23 cellular contexts compared by ENCODE assay signal in genomic region chr9:108080285-108080684, GRCh38.
DNase-seq lines count a peak whose midpoint lies in the region; ATAC-seq, FAIRE-seq and TF ChIP-seq lines count a peak whose summit lies in the region.
"Had no signal": no experiment of that assay in that cellular context is flagged by ENCODE, and none has a peak within 500 bp of the region (broad histone marks: within the 10 kb centered on the region; RNA-seq: fewer than 3 reads in every experiment).

No MANE protein-coding gene starts in this region.

- H3K9me3 ChIP-seq in left ventricle myocardium inferior (replicated peaks) (no peaks in the 10 kb centered on the region), H1 (ENCODE audit: insufficient read depth in 2 of 2, low read depth in 1 of 2, low read length in 1 of 2) (no peaks in the 10 kb centered on the region)
- H3K9me3 ChIP-seq: A549, Caco-2 had no signal

- no peaks in the 10 kb centered on the region for H4K20me1 ChIP-seq in KMS-11 (ENCODE audit: insufficient read depth)
- no peaks in the 10 kb centered on the region for H4K20me1 ChIP-seq in H1 (replicated peaks in 1 of 2; ENCODE audit: control insufficient read depth in 1 of 2, insufficient read depth in 2 of 2, low read length in 2 of 2)
- H4K20me1 ChIP-seq: BLaER1 treated with 17β-estradiol and CSF1 and Interleukin-3, amounts not matched to agents 10 nM and 100 nM had no signal

- no peak overlapping the region for H3K4ac ChIP-seq in H1 (replicated peaks; ENCODE audit: insufficient read length, low read depth, low read length)

- TF ChIP-seq POLR2A in H1 (IDR thresholded peaks at IDR 0.05; ENCODE audit: control extremely low read depth in 1 of 2, low read depth in 2 of 2, low read length in 2 of 2), result no peak

- intact Hi-C loops in Right ventricle myocardium inferior (cut with DNase I) (no loop called here), cardiac septum (cut with DNase I) (no loop called here), left ventricle myocardium inferior (cut with micrococcal nuclease) (no loop called here), left cardiac atrium (cut with DNase I) (no loop called here)

- no peak overlapping the region for H3K18ac ChIP-seq in H1 (ENCODE audit: extremely low read depth, low read length)

- no peak overlapping the region for H3K56ac ChIP-seq in H1 (replicated peaks; ENCODE audit: insufficient read length, low read depth, low read length)

- H2BK5ac ChIP-seq in H1 (ENCODE audit: low read depth, low read length), result no peak overlapping the region

- POLR2A ChIA-PET in H1 (lab: Charles Lee; ENCODE audit: partially characterized antibody), result no interaction called here

- no peak overlapping the region for H2BK15ac ChIP-seq in H1 (ENCODE audit: low read length)

- no peaks in the 10 kb centered on the region for H3K36me3 ChIP-seq in left ventricle myocardium inferior
- no peaks in the 10 kb centered on the region for H3K36me3 ChIP-seq in KMS-11 (ENCODE audit: insufficient read depth)
- H3K36me3 ChIP-seq in H1 (ENCODE audit: control insufficient read depth in 2 of 4, insufficient read depth in 4 of 4, low read length in 3 of 4), result no peaks in the 10 kb centered on the region
- H3K36me3 ChIP-seq: BLaER1 treated with 17β-estradiol and CSF1 and Interleukin-3, amounts not matched to agents 10 nM and 100 nM had no signal

- no peak overlapping the region for H2AK5ac ChIP-seq in H1 (ENCODE audit: low read depth, low read length)

- no peaks in the 10 kb centered on the region for H3K79me2 ChIP-seq in KMS-11 (ENCODE audit: insufficient read depth, low read depth)
- H3K79me2 ChIP-seq in H1 (ENCODE audit: control insufficient read depth in 1 of 2, insufficient read depth in 2 of 2, low read length in 2 of 2), result no peaks in the 10 kb centered on the region

- TF ChIP-seq EP300 in H1 (IDR thresholded peaks at IDR 0.05; ENCODE audit: borderline replicate concordance in 1 of 2, low read depth in 2 of 2, low read length in 2 of 2), result no peak

- 0 out of 2 replicates have a peak overlapping the region, but pooled peaks have one; percentile 29 for H2BK12ac ChIP-seq in H1 (ENCODE audit: low read depth, low read length)

- H3K9ac ChIP-seq in KMS-11 (no peak overlapping the region), H1 (replicated peaks in 1 of 4; ENCODE audit: extremely low read depth in 1 of 4, low read depth in 3 of 4, low read length in 3 of 4) (no peak overlapping the region)
- H3K9ac ChIP-seq: BLaER1 treated with 17β-estradiol and CSF1 and Interleukin-3, amounts not matched to agents 10 nM and 100 nM had no signal

- peak overlapping the region; percentile 88; the same call in 1 of the 2 replicates for H3K4me2 ChIP-seq in KMS-11
- H3K4me2 ChIP-seq in H1 (ENCODE audit: insufficient read depth in 1 of 2, low read depth in 2 of 2, low read length in 2 of 2), result no peak overlapping the region
- H3K4me2 ChIP-seq: A549; BLaER1 treated with 17β-estradiol and CSF1 and Interleukin-3, amounts not matched to agents 10 nM and 100 nM had no signal

- no peaks in the 10 kb centered on the region for H3K27me3 ChIP-seq in left ventricle myocardium inferior (ENCODE audit: low read depth)
- H3K27me3 ChIP-seq in KMS-11 (ENCODE audit: insufficient read depth, low read depth), result no peaks in the 10 kb centered on the region
- H3K27me3 ChIP-seq in H1 (replicated peaks in 1 of 4; ENCODE audit: control insufficient read depth in 3 of 4, extremely low read depth in 1 of 4, insufficient read depth in 3 of 4, low read length in 3 of 4), result no peaks in the 10 kb centered on the region; a peak in 1 of 7 replicates
- H3K27me3 ChIP-seq: BLaER1 treated with 17β-estradiol and CSF1 and Interleukin-3, amounts not matched to agents 10 nM and 100 nM had no signal

- no peak overlapping the region for H2AFZ ChIP-seq in KMS-11 (ENCODE audit: low read depth)
- H2AFZ ChIP-seq in H1 (ENCODE audit: low read length), result no peak overlapping the region

- no peak overlapping the region for H3K23ac ChIP-seq in H1 (ENCODE audit: insufficient read length)

- peaks cover 15% of the 10 kb centered on the region for H3K4me1 ChIP-seq in left ventricle myocardium inferior
- H3K4me1 ChIP-seq in KMS-11 (ENCODE audit: low read depth, poor library complexity, severe bottlenecking), result peaks cover 98% of the 10 kb centered on the region
- H3K4me1 ChIP-seq in H1 (replicated peaks in 1 of 4; ENCODE audit: control insufficient read depth in 3 of 4, insufficient read depth in 4 of 4, low read length in 3 of 4), result peaks cover 0 to 6% (median 0%) of the 10 kb centered on the region in 4 experiments; a peak in 1 of 7 replicates
- H3K4me1 ChIP-seq: A549, Caco-2 had no signal

- no peak overlapping the region for H4K91ac ChIP-seq in H1 (replicated peaks; ENCODE audit: insufficient read length, low read length)

- H3K4me3 ChIP-seq in left ventricle myocardium inferior (no peak overlapping the region), KMS-11 (IDR thresholded peaks at IDR 0.05; ENCODE audit: insufficient read depth, low read depth, low read length) (no peak overlapping the region), H1 (ENCODE audit: extremely low read depth in 1 of 4, insufficient read depth in 2 of 4, low read depth in 3 of 4, low read length in 4 of 4) (no peak overlapping the region)
- H3K4me3 ChIP-seq: A549; BLaER1 treated with 17β-estradiol and CSF1 and Interleukin-3, amounts not matched to agents 10 nM and 100 nM had no signal

- FAIRE-seq in H1 (lab: Jason Lieb, UNC), result no peak
- FAIRE-seq: A549, D721Med, G401.6, GM12891, GM19239 had no signal

- no peak overlapping the region for H4K8ac ChIP-seq in H1 (ENCODE audit: extremely low read depth, insufficient read depth, low read length)

- no peak overlapping the region for H3K14ac ChIP-seq in H1 (ENCODE audit: insufficient read length)

- no peak for TF ChIP-seq CTCF in left ventricle myocardium inferior (IDR thresholded peaks at IDR 0.05; ENCODE audit: borderline replicate concordance)
- no peak for TF ChIP-seq CTCF in KMS-11 (conservative IDR thresholded peaks at IDR 0.05; ENCODE audit: low read depth, low read length)
- no peak for TF ChIP-seq CTCF in H1 (IDR thresholded peaks at IDR 0.05; ENCODE audit: control extremely low read depth in 1 of 3, insufficient read depth in 1 of 3, low read depth in 1 of 3, low read length in 3 of 3)

- H2BK20ac ChIP-seq in H1 (ENCODE audit: low read length), result no peak overlapping the region

- WGBS in H1 (ENCODE audit: extremely low coverage in 1 of 2, insufficient coverage in 1 of 2, insufficient read length in 1 of 2, insufficient replicate concordance in 2 of 2, low coverage in 1 of 2, low lambda C conversion rate in 2 of 2, missing lambda C conversion rate in 1 of 2), 2 experiments, result 93% methylated on average over 3 of the region's 3 CpGs; no CpG with 5 or more reads in 1 of the 2 experiments

- DNase-seq in Right ventricle myocardium inferior (ENCODE audit: missing footprints) (no peak), cardiac septum (ENCODE audit: low spot score) (no peak), left ventricle myocardium inferior (peak; percentile 18), left cardiac atrium (no peak), H1 (ENCODE audit: low read depth in 1 of 2, low spot score in 2 of 2) (no peak), NCI-H446 treated with DMSO at 0.1 percent for 48 hours (lab: John Stamatoyannopoulos, UW) (no peak)
- DNase-seq: AML-193; Caco-2; Calu3; CD4-positive, alpha-beta T cell; CD8-positive, alpha-beta T cell; DMS79 treated with DMSO at 0.1 percent for 48 hours; GF-D8 had no signal

- ATAC-seq in Right ventricle myocardium inferior (peak; percentile 29), left cardiac atrium (no peak), HG02973 (IDR thresholded peaks at IDR 0.05; ENCODE audit: unreplicated experiment) (no peak)
- ATAC-seq: A549; CD8-positive, alpha-beta T cell had no signal

- no peak for TF ChIP-seq RAD21 in H1 (IDR thresholded peaks at IDR 0.05 in 1 of 2, conservative IDR thresholded peaks at IDR 0.05 in 1 of 2; ENCODE audit: low read depth in 2 of 2, low read length in 2 of 2)

- no peak overlapping the region for H3K27ac ChIP-seq in left ventricle myocardium inferior (replicated peaks)
- H3K27ac ChIP-seq in KMS-11, result no peak overlapping the region
- H3K27ac ChIP-seq in H1 (ENCODE audit: low read depth, low read length), result no peak overlapping the region
- H3K27ac ChIP-seq: 22Rv1; A549; BLaER1 treated with 17β-estradiol and CSF1 and Interleukin-3, amounts not matched to agents 10 nM and 100 nM; C4-2B had no signal

- no peaks in the 10 kb centered on the region for H3K79me1 ChIP-seq in H1 (ENCODE audit: low read depth, low read length)

- no peaks in the 10 kb centered on the region for H3K23me2 ChIP-seq in H1 (ENCODE audit: low read depth, low read length)

- H2BK120ac ChIP-seq in H1 (replicated peaks; ENCODE audit: low read depth, low read length), result no peak overlapping the region

- CTCF ChIA-PET in H1 (lab: Charles Lee; ENCODE audit: partially characterized antibody), result no interaction called here

- no peak overlapping the region for H4K5ac ChIP-seq in H1 (ENCODE audit: insufficient read length, low read depth, low read length)

TF ChIP-seq in H1, 55 proteins besides CTCF, POLR2A, EP300 and RAD21 (continues in another document):
- TF ChIP-seq NRF1 (IDR thresholded peaks at IDR 0.05; ENCODE audit: low read depth, low read length) (no peak), TBP (IDR thresholded peaks at IDR 0.05; ENCODE audit: low read depth, low read length) (no peak), POU5F1 (IDR thresholded peaks at IDR 0.05; ENCODE audit: low read depth, low read length) (no peak), MAFK (IDR thresholded peaks at IDR 0.05; ENCODE audit: low read depth, low read length) (no peak), HDAC6 (IDR thresholded peaks at IDR 0.05; ENCODE audit: low read depth, low read length) (no peak), RXRA (IDR thresholded peaks at IDR 0.05; ENCODE audit: insufficient read depth, low read depth, low read length) (no peak), E2F6 (IDR thresholded peaks at IDR 0.05) (no peak), SP1 (IDR thresholded peaks at IDR 0.05; ENCODE audit: low read depth, low read length) (no peak), SP2 (IDR thresholded peaks at IDR 0.05; ENCODE audit: low read length) (no peak), HDAC2 (IDR thresholded peaks at IDR 0.05; ENCODE audit: borderline replicate concordance in 1 of 2, low read depth in 2 of 2, low read length in 2 of 2) (no peak), NANOG (IDR thresholded peaks at IDR 0.05; ENCODE audit: insufficient read depth, low read depth, low read length, poor library complexity, severe bottlenecking) (no peak), PHF8 (conservative IDR thresholded peaks at IDR 0.05; ENCODE audit: low read depth, low read length) (no peak), CREB1 (IDR thresholded peaks at IDR 0.05) (no peak), SIN3A (conservative IDR thresholded peaks at IDR 0.05 in 1 of 2, IDR thresholded peaks at IDR 0.05 in 1 of 2; ENCODE audit: low read depth in 1 of 2, low read length in 2 of 2) (no peak), JUND (IDR thresholded peaks at IDR 0.05; ENCODE audit: low read length) (no peak)
